ENCODE assay signal across 20 cellular contexts in genomic region chr14:93686313-93686712, GRCh38.
"Had no signal": no experiment of that assay in that cellular context is flagged by ENCODE, and none has a peak within 500 bp of the region (broad histone marks: within the 10 kb centered on the region; RNA-seq: fewer than 3 reads in every experiment).

No MANE protein-coding gene starts in this region.

- H3K4me1 ChIP-seq: lower lobe of right lung, prostate gland, right lobe of liver, spleen had no signal

- H3K9me3 ChIP-seq: lower lobe of right lung, prostate gland, right lobe of liver, spleen had no signal

- H3K36me3 ChIP-seq: lower lobe of right lung, prostate gland, right lobe of liver, spleen had no signal

- DNase-seq: activated CD4-positive, alpha-beta T cell treated with anti-CD3 and anti-CD28 coated beads, Interleukin-2, amount 10 ng/mL, durations not matched to agents 7 days and 5 days; activated CD4-positive, CD25-positive, alpha-beta regulatory T cell; activated CD8-positive, alpha-beta memory T cell treated with anti-CD3 and anti-CD28 coated beads for 24 hours; activated T-cell treated with anti-CD3 and anti-CD28 coated beads for 4 hours; amygdala; cerebellar nuclear complex; effector memory CD8-positive, alpha-beta T cell; glutamatergic neuron; lower lobe of right lung; naive thymus-derived CD8-positive, alpha-beta T cell; occipital lobe; right lobe of liver; spleen; stimulated activated CD4-positive, alpha-beta T cell treated with anti-CD3 and anti-CD28 coated beads, Interleukin-1b, Interleukin-23, amount 100 ng/mL, for 48 hours; T-helper 17 cell; trophoblast cell had no signal

- H3K27ac ChIP-seq: lower lobe of right lung, prostate gland, right lobe of liver, spleen had no signal

- H3K27me3 ChIP-seq: right lobe of liver had no signal

- H3K4me3 ChIP-seq: lower lobe of right lung, prostate gland, right lobe of liver, spleen had no signal

- ATAC-seq: activated naive CD4-positive, alpha-beta T cell treated with anti-CD3 and anti-CD28 coated beads, Interleukin-2, amount 50 U/mL, for 72 hours; effector memory CD8-positive, alpha-beta T cell; esophagus mucosa; lower lobe of right lung; naive thymus-derived CD8-positive, alpha-beta T cell; right lobe of liver; stimulated activated memory B cell treated with anti-CD40 and anti-IgM and Interleukin-4, amounts not matched to agents 10 μg/mL and 1 μg/mL and 100 μg/mL, for 72 hours; T-helper 17 cell had no signal
